Comparison of ENCODE assay signal across 21 cellular contexts in the genomic region with DNA sequence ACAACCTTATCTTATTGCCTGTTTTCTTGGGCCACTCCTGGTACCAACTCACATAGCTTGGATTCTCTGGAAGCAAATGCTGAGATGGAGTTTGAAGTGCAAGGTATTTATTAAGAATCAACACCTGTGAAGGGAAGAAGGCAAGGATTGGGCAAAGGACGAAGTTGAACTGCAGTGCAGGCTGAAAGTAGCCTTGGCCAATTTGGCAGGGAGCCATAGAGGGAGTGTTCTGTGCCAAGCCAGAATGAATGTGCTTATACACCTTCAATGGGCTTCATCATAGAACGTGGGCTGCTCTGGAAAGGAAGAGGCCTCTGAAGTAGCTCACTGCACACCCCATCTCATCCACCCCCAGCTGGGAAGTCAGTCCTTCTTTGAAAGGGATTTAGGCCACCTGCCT.
DNase-seq lines count a peak whose midpoint lies in the region; ATAC-seq, FAIRE-seq and TF ChIP-seq lines count a peak whose summit lies in the region.
"Had no signal": no experiment of that assay in that cellular context is flagged by ENCODE, and none has a peak within 500 bp of the region (broad histone marks: within the 10 kb centered on the region; RNA-seq: fewer than 3 reads in every experiment).

No MANE protein-coding gene starts in this region.

- CTCF ChIA-PET in activated CD4-positive, alpha-beta memory T cell treated with anti-CD3 and anti-CD28 coated beads, Interleukin-2, amount 10 ng/mL, durations not matched to agents 7 days and 5 days (lab: Charles Lee), result no interaction called here

- no peaks in the 10 kb centered on the region for H3K4me1 Mint-ChIP-seq in activated CD4-positive, alpha-beta memory T cell treated with anti-CD3 and anti-CD28 coated beads, Interleukin-2, amount 10 ng/mL, durations not matched to agents 7 days and 5 days
- H3K4me1 Mint-ChIP-seq: nephron progenitor cell, T-cell had no signal

- intact Hi-C loops in upper lobe of right lung (cut with DNase I), result no loop called here

- TF ChIP-seq CTCF in fibroblast of pulmonary artery (IDR thresholded peaks at IDR 0.05; ENCODE audit: low read length, missing control alignments) (no peak), upper lobe of right lung (IDR thresholded peaks at IDR 0.05) (no peak)

- H3K27me3 ChIP-seq in upper lobe of right lung, result no peaks in the 10 kb centered on the region

- no peaks in the 10 kb centered on the region for H3K4me1 ChIP-seq in upper lobe of right lung
- H3K4me1 ChIP-seq: A549, psoas muscle had no signal

- ATAC-seq in upper lobe of right lung, result peak; percentile 66
- ATAC-seq: A549; effector memory CD8-positive, alpha-beta T cell; psoas muscle; Right ventricle myocardium inferior; T-cell had no signal

- no peaks in the 10 kb centered on the region for H3K9me3 ChIP-seq in upper lobe of right lung
- H3K9me3 ChIP-seq: A549, psoas muscle, thoracic aorta had no signal

- H3K36me3 ChIP-seq in upper lobe of right lung, result no peaks in the 10 kb centered on the region
- H3K36me3 ChIP-seq: thoracic aorta had no signal

- peak; percentile 79 for DNase-seq in NCI-H2107 treated with DMSO at 0.1 percent for 48 hours (lab: John Stamatoyannopoulos, UW; ENCODE audit: unreplicated experiment)
- no peak for DNase-seq in NCI-H2107 (lab: John Stamatoyannopoulos, UW)
- DNase-seq in NCI-H748 (lab: John Stamatoyannopoulos, UW; ENCODE audit: unreplicated experiment), result peak; percentile 73
- peak; percentile 8 for DNase-seq in fibroblast of pulmonary artery (ENCODE audit: low read depth)
- DNase-seq in upper lobe of right lung, result no peak
- no peak for DNase-seq in activated T-cell treated with anti-CD3 and anti-CD28 coated beads, Interleukin-2, amount 50 U/mL, for 48 hours
- no peak for DNase-seq in RCC 7860 (ENCODE audit: low spot score)
- no peak for DNase-seq in activated CD4-positive, alpha-beta memory T cell treated with anti-CD3 and anti-CD28 coated beads, Interleukin-2, amount 10 ng/mL, durations not matched to agents 7 days and 5 days
- DNase-seq: activated CD4-positive, alpha-beta T cell treated with anti-CD3 and anti-CD28 coated beads, Interleukin-2, amount 50 U/mL, for 4 hours; activated naive CD4-positive, alpha-beta T cell treated with anti-CD3 and anti-CD28 coated beads for 36 hours; aorta; DND-41; effector memory CD8-positive, alpha-beta T cell; islet precursor cell; NCI-H2171; nephron progenitor cell; psoas muscle; T-cell had no signal

- no peak overlapping the region for H3K4me3 Mint-ChIP-seq in activated CD4-positive, alpha-beta memory T cell treated with anti-CD3 and anti-CD28 coated beads, Interleukin-2, amount 10 ng/mL, durations not matched to agents 7 days and 5 days
- H3K4me3 Mint-ChIP-seq: activated naive CD4-positive, alpha-beta T cell treated with anti-CD3 and anti-CD28 coated beads for 36 hours; effector memory CD8-positive, alpha-beta T cell; nephron progenitor cell; T-cell had no signal

- H3K36me3 Mint-ChIP-seq in activated CD4-positive, alpha-beta memory T cell treated with anti-CD3 and anti-CD28 coated beads, Interleukin-2, amount 10 ng/mL, durations not matched to agents 7 days and 5 days (ENCODE audit: low read depth), result no peaks in the 10 kb centered on the region
- H3K36me3 Mint-ChIP-seq: T-cell had no signal

- no peaks in the 10 kb centered on the region for H3K9me3 Mint-ChIP-seq in activated CD4-positive, alpha-beta memory T cell treated with anti-CD3 and anti-CD28 coated beads, Interleukin-2, amount 10 ng/mL, durations not matched to agents 7 days and 5 days
- H3K9me3 Mint-ChIP-seq: activated naive CD4-positive, alpha-beta T cell treated with anti-CD3 and anti-CD28 coated beads for 36 hours; effector memory CD8-positive, alpha-beta T cell; nephron progenitor cell; T-cell had no signal

- no peak for FAIRE-seq in RCC 7860 (lab: Jason Lieb, UNC)

- POLR2A ChIA-PET in activated CD4-positive, alpha-beta memory T cell treated with anti-CD3 and anti-CD28 coated beads, Interleukin-2, amount 10 ng/mL, durations not matched to agents 7 days and 5 days (lab: Charles Lee), result no interaction called here

- no peak overlapping the region for H3K27ac ChIP-seq in upper lobe of right lung
- H3K27ac ChIP-seq: A549, psoas muscle, thoracic aorta had no signal

- H3K27ac Mint-ChIP-seq in activated CD4-positive, alpha-beta memory T cell treated with anti-CD3 and anti-CD28 coated beads, Interleukin-2, amount 10 ng/mL, durations not matched to agents 7 days and 5 days, result no peak overlapping the region
- H3K27ac Mint-ChIP-seq: activated naive CD4-positive, alpha-beta T cell treated with anti-CD3 and anti-CD28 coated beads for 36 hours; nephron progenitor cell; T-cell had no signal

- no peak overlapping the region for H3K4me3 ChIP-seq in fibroblast of pulmonary artery (replicated peaks; ENCODE audit: low read depth, low read length)
- H3K4me3 ChIP-seq in upper lobe of right lung, result no peak overlapping the region
- H3K4me3 ChIP-seq: A549, psoas muscle, thoracic aorta had no signal

- no peaks in the 10 kb centered on the region for H3K27me3 Mint-ChIP-seq in activated CD4-positive, alpha-beta memory T cell treated with anti-CD3 and anti-CD28 coated beads, Interleukin-2, amount 10 ng/mL, durations not matched to agents 7 days and 5 days
- H3K27me3 Mint-ChIP-seq: T-cell had no signal

Comparison
In these comparisons a context has a peak if more than half of its experiments do, and no peak if none do; other contexts are left out.
1. DNase-seq: peak in NCI-H2107 treated with DMSO at 0.1 percent for 48 hours (single experiment), NCI-H748 (single experiment) and fibroblast of pulmonary artery (single experiment); none in NCI-H2107 (single experiment), upper lobe of right lung (single experiment), activated T-cell treated with anti-CD3 and anti-CD28 coated beads, Interleukin-2, amount 50 U/mL, for 48 hours (0 of 2), RCC 7860 (single experiment) and activated CD4-positive, alpha-beta memory T cell treated with anti-CD3 and anti-CD28 coated beads, Interleukin-2, amount 10 ng/mL, durations not matched to agents 7 days and 5 days (single experiment).